Comparison of ENCODE assay signal across 22 cellular contexts in genomic region chr14:91218041-91218440, GRCh38. TPM values are rescaled to one million over a fixed set of nuclear protein-coding genes. Genes with fewer than 3 reads are reported as not detected.
DNase-seq lines count a peak whose midpoint lies in the region; ATAC-seq, FAIRE-seq and TF ChIP-seq lines count a peak whose summit lies in the region.
"Had no signal": no experiment of that assay in that cellular context is flagged by ENCODE, and none has a peak within 500 bp of the region (broad histone marks: within the 10 kb centered on the region; RNA-seq: fewer than 3 reads in every experiment).

No MANE protein-coding gene starts in this region.

- peak overlapping the region; percentile 8 for H3K27ac Mint-ChIP-seq in activated naive CD8-positive, alpha-beta T cell treated with anti-CD3 and anti-CD28 coated beads, Interleukin-2, amount 50 U/mL, for 24 hours
- no peak overlapping the region for H3K27ac Mint-ChIP-seq in activated naive CD8-positive, alpha-beta T cell treated with anti-CD3 and anti-CD28 coated beads for 36 hours
- peak overlapping the region; percentile 90 for H3K27ac Mint-ChIP-seq in neural crest cell (ENCODE audit: unreplicated experiment)
- H3K27ac Mint-ChIP-seq: CD8-positive, alpha-beta T cell; GM23338 had no signal

- H3K4me3 Mint-ChIP-seq in activated naive CD8-positive, alpha-beta T cell treated with anti-CD3 and anti-CD28 coated beads, Interleukin-2, amount 50 U/mL, for 24 hours: no peak overlapping the region
- H3K4me3 Mint-ChIP-seq in activated naive CD8-positive, alpha-beta T cell treated with anti-CD3 and anti-CD28 coated beads for 36 hours: no peak overlapping the region
- no peak overlapping the region for H3K4me3 Mint-ChIP-seq in neural crest cell
- H3K4me3 Mint-ChIP-seq: CD8-positive, alpha-beta T cell; GM23338 had no signal

- no peak for FAIRE-seq in HTR-8/SVneo (lab: Jason Lieb, UNC)
- FAIRE-seq: GM12892, GM19239 had no signal

- TF ChIP-seq CTCF in neural crest cell (conservative IDR thresholded peaks at IDR 0.05): no peak

- H3K36me3 Mint-ChIP-seq in activated naive CD8-positive, alpha-beta T cell treated with anti-CD3 and anti-CD28 coated beads, Interleukin-2, amount 50 U/mL, for 24 hours (ENCODE audit: low read depth): peaks cover 48% of the 10 kb centered on the region
- H3K36me3 Mint-ChIP-seq in activated naive CD8-positive, alpha-beta T cell treated with anti-CD3 and anti-CD28 coated beads for 36 hours: peaks cover 49% of the 10 kb centered on the region
- peaks cover 6% of the 10 kb centered on the region for H3K36me3 Mint-ChIP-seq in neural crest cell (ENCODE audit: low read depth)

- peaks cover 16% of the 10 kb centered on the region for H3K9me3 Mint-ChIP-seq in activated naive CD8-positive, alpha-beta T cell treated with anti-CD3 and anti-CD28 coated beads, Interleukin-2, amount 50 U/mL, for 24 hours
- H3K9me3 Mint-ChIP-seq in activated naive CD8-positive, alpha-beta T cell treated with anti-CD3 and anti-CD28 coated beads for 36 hours: peaks cover 10% of the 10 kb centered on the region
- H3K9me3 Mint-ChIP-seq in neural crest cell: peaks cover 3% of the 10 kb centered on the region
- H3K9me3 Mint-ChIP-seq: CD8-positive, alpha-beta T cell; GM23338 had no signal

- ATAC-seq in activated naive CD8-positive, alpha-beta T cell treated with anti-CD3 and anti-CD28 coated beads, Interleukin-2, amount 50 U/mL, for 24 hours: no peak
- ATAC-seq in GM19395 (IDR thresholded peaks at IDR 0.05; ENCODE audit: unreplicated experiment): no peak
- ATAC-seq in HG03196 (IDR thresholded peaks at IDR 0.05; ENCODE audit: unreplicated experiment): no peak
- ATAC-seq: CD8-positive, alpha-beta T cell; GM23338 had no signal

- DNase-seq in activated naive CD8-positive, alpha-beta T cell treated with anti-CD3 and anti-CD28 coated beads, Interleukin-2, amount 50 U/mL, for 24 hours: no peak
- DNase-seq in activated naive CD8-positive, alpha-beta T cell treated with anti-CD3 and anti-CD28 coated beads for 36 hours: no peak
- DNase-seq in dermis blood vessel endothelial cell (peak; percentile 69), neural crest cell (ENCODE audit: low read depth, low spot score) (no peak), HTR-8/SVneo (ENCODE audit: insufficient read length, low spot score) (no peak)
- DNase-seq: ACHN; CD8-positive, alpha-beta T cell; DND-41; GDM1; KG1; NCI-H1048; NCI-H2107; NCI-H226; NCI-H526 treated with DMSO at 0.1 percent for 48 hours; NK-92 treated with Interleukin-12 subunit alpha and Interleukin-12 subunit beta, amount 100 ng/mL, for 24 hours; OCI-M1; RPMI8226 had no signal

- no peaks in the 10 kb centered on the region for H3K27me3 Mint-ChIP-seq in activated naive CD8-positive, alpha-beta T cell treated with anti-CD3 and anti-CD28 coated beads, Interleukin-2, amount 50 U/mL, for 24 hours
- H3K27me3 Mint-ChIP-seq in activated naive CD8-positive, alpha-beta T cell treated with anti-CD3 and anti-CD28 coated beads for 36 hours: no peaks in the 10 kb centered on the region
- no peaks in the 10 kb centered on the region for H3K27me3 Mint-ChIP-seq in neural crest cell (ENCODE audit: low read depth)

- H3K4me1 Mint-ChIP-seq in activated naive CD8-positive, alpha-beta T cell treated with anti-CD3 and anti-CD28 coated beads, Interleukin-2, amount 50 U/mL, for 24 hours: peaks cover 29% of the 10 kb centered on the region
- peaks cover 17% of the 10 kb centered on the region for H3K4me1 Mint-ChIP-seq in activated naive CD8-positive, alpha-beta T cell treated with anti-CD3 and anti-CD28 coated beads for 36 hours
- peaks cover 16% of the 10 kb centered on the region for H3K4me1 Mint-ChIP-seq in neural crest cell

RNA-seq across cellular contexts. Expression of gene GPR68, which starts 26.5 kb away (rescaled TPM):
- total RNA-seq in activated naive CD8-positive, alpha-beta T cell treated with anti-CD3 and anti-CD28 coated beads for 36 hours: 10 to 100 TPM; 14.0 to 14.4 TPM
- total RNA-seq in dermis blood vessel endothelial cell (0.74 and 1.2 TPM in 2 replicates), neural crest cell (0.14 and 0.36 TPM in 2 replicates)
